ENCODE assay signal across 9 cellular contexts in genomic region chr14:105093426-105094192, GRCh38.
DNase-seq lines count a peak whose midpoint lies in the region; ATAC-seq, FAIRE-seq and TF ChIP-seq lines count a peak whose summit lies in the region.
"Had no signal": no experiment of that assay in that cellular context is flagged by ENCODE, and none has a peak within 500 bp of the region (broad histone marks: within the 10 kb centered on the region; RNA-seq: fewer than 3 reads in every experiment).

No MANE protein-coding gene starts in this region.

- H3K36me3 Mint-ChIP-seq in stimulated activated naive B cell treated with anti-CD40 and anti-IgM and Interleukin-4, amounts not matched to agents 10 μg/mL and 1 μg/mL and 100 μg/mL, for 72 hours = no peaks in the 10 kb centered on the region

- H3K36me3 ChIP-seq in muscle layer of duodenum (ENCODE audit: control insufficient read depth in 1 of 2, insufficient read depth in 2 of 2, low read length in 2 of 2) = no peaks in the 10 kb centered on the region

- no peak overlapping the region for H3K27ac ChIP-seq in muscle layer of duodenum (ENCODE audit: low read length)

- no peaks in the 10 kb centered on the region for H3K9me3 Mint-ChIP-seq in stimulated activated naive B cell treated with anti-CD40 and anti-IgM and Interleukin-4, amounts not matched to agents 10 μg/mL and 1 μg/mL and 100 μg/mL, for 72 hours

- peaks cover 5 to 13% of the 10 kb centered on the region in 2 donors for H3K27me3 Mint-ChIP-seq in stimulated activated naive B cell treated with anti-CD40 and anti-IgM and Interleukin-4, amounts not matched to agents 10 μg/mL and 1 μg/mL and 100 μg/mL, for 72 hours

- CTCF ChIA-PET in HEK293T (lab: Yijun Ruan, JAX) = interaction anchor here (0.7 kb wide), 1 partner anchor 10 kb away, joined by 3 read pairs; no protein-coding TSS in a partner anchor

- TF ChIP-seq CTCF in epithelial cell of esophagus (IDR thresholded peaks at IDR 0.05; ENCODE audit: insufficient read depth, low read depth, low read length, missing control alignments) = peak; percentile 11

- peak; percentile 90 for FAIRE-seq in G401.6 (lab: Jason Lieb, UNC)
- FAIRE-seq: islet of Langerhans had no signal

- H3K4me3 ChIP-seq in epithelial cell of esophagus (ENCODE audit: low read length) (peak overlapping the region; percentile 64), muscle layer of duodenum (ENCODE audit: low read depth in 1 of 2, low read length in 2 of 2) (peak overlapping the region; percentile 67 to 74)

- H3K4me3 Mint-ChIP-seq in stimulated activated naive B cell treated with anti-CD40 and anti-IgM and Interleukin-4, amounts not matched to agents 10 μg/mL and 1 μg/mL and 100 μg/mL, for 72 hours = peak overlapping the region; percentile 80 to 91

- peak; percentile 79 to 81 for ATAC-seq in stimulated activated naive B cell treated with anti-CD40 and anti-IgM and Interleukin-4, amounts not matched to agents 10 μg/mL and 1 μg/mL and 100 μg/mL, for 72 hours (replicated peaks)

- H3K9me3 ChIP-seq in muscle layer of duodenum (ENCODE audit: control insufficient read depth in 1 of 2, low read length in 2 of 2) = no peaks in the 10 kb centered on the region

- POLR2A ChIA-PET in HEK293T (lab: Yijun Ruan, JAX) = interaction anchor here (0.7 to 1.7 kb wide), 2 partner anchors 71 to 79 kb away, joined by 3 to 5 read pairs; no protein-coding TSS in a partner anchor

- peak overlapping the region; percentile 67 for H3K27ac Mint-ChIP-seq in stimulated activated naive B cell treated with anti-CD40 and anti-IgM and Interleukin-4, amounts not matched to agents 10 μg/mL and 1 μg/mL and 100 μg/mL, for 72 hours

- H3K4me1 ChIP-seq in muscle layer of duodenum (ENCODE audit: control insufficient read depth in 1 of 2, insufficient read depth in 2 of 2, low read length in 2 of 2) = peaks cover 6 to 38% of the 10 kb centered on the region in 2 donors

- H3K4me1 Mint-ChIP-seq in stimulated activated naive B cell treated with anti-CD40 and anti-IgM and Interleukin-4, amounts not matched to agents 10 μg/mL and 1 μg/mL and 100 μg/mL, for 72 hours = peaks cover 21 to 30% of the 10 kb centered on the region in 2 donors

- peak; percentile 92 for DNase-seq in HEK293T (ENCODE audit: extremely low spot score)
- peak; percentile 71 to 90 for DNase-seq in NCI-H524 (lab: John Stamatoyannopoulos, UW)
- peak; percentile 79 for DNase-seq in activated CD8-positive, alpha-beta memory T cell treated with anti-CD3 and anti-CD28 coated beads, Interleukin-2, amount 50 U/mL, for 4 hours
- peak; percentile 79 for DNase-seq in epithelial cell of esophagus (ENCODE audit: low read depth)
- DNase-seq in stimulated activated naive B cell treated with anti-CD40 and anti-IgM and Interleukin-4, amounts not matched to agents 10 μg/mL and 1 μg/mL and 100 μg/mL, for 72 hours = peak; percentile 71
- no peak for DNase-seq in NCI-H2029 (lab: John Stamatoyannopoulos, UW)

- no peaks in the 10 kb centered on the region for H3K27me3 ChIP-seq in muscle layer of duodenum (ENCODE audit: low read depth, low read length)

TF ChIP-seq in HEK293T, 16 proteins besides CTCF, POLR2A, EP300 and RAD21:
- no peak for TF ChIP-seq NFRKB (IDR thresholded peaks at IDR 0.05)
- no peak for TF ChIP-seq ARNT (IDR thresholded peaks at IDR 0.05)
- no peak for TF ChIP-seq CTBP1 (IDR thresholded peaks at IDR 0.05; ENCODE audit: borderline replicate concordance)
